In genomic region chr17:51371732-51372151, GRCh38 we compare ENCODE assay signal across 9 cellular contexts.
A peak's percentile ranks its signal among the peaks of the same experiment; 100 is the strongest.
DNase-seq lines count a peak whose midpoint lies in the region; ATAC-seq and TF ChIP-seq lines count a peak whose summit lies in the region.
"Had no signal": no experiment of that assay in that cellular context is flagged by ENCODE, and none has a peak within 500 bp of the region (broad histone marks: within the 10 kb centered on the region; RNA-seq: fewer than 3 reads in every experiment).

No MANE protein-coding gene starts in this region.

- H3K4me1 ChIP-seq in SK-N-SH (ENCODE audit: control insufficient read depth in 1 of 2, insufficient read depth in 2 of 2, low read depth in 1 of 2, low read length in 1 of 2): peaks cover 0 to 16% of the 10 kb centered on the region in 2 experiments; a peak in 1 of 4 replicates

- POLR2A ChIA-PET in SK-N-SH (lab: Yijun Ruan, JAX): no interaction called here

- TF ChIP-seq RAD21 in SK-N-SH (IDR thresholded peaks at IDR 0.05; ENCODE audit: low read length): peak; percentile 100

- H3K27me3 ChIP-seq in SK-N-SH (ENCODE audit: insufficient read depth): no peaks in the 10 kb centered on the region

- TF ChIP-seq CTCF in LNCaP clone FGC (IDR thresholded peaks at IDR 0.05; ENCODE audit: control insufficient read depth, extremely low read depth, insufficient read depth): peak; percentile 97
- peak; percentile 57 for TF ChIP-seq CTCF in SK-N-SH (IDR thresholded peaks at IDR 0.05)
- peak; percentile 88 for TF ChIP-seq CTCF in brain (conservative IDR thresholded peaks at IDR 0.05)

- H3K27ac Mint-ChIP-seq in brain: peak overlapping the region; percentile 16 to 93 (median 86)

- no peaks in the 10 kb centered on the region for H3K9me2 ChIP-seq in SK-N-SH

- peak overlapping the region in 1 of 2 experiments; percentile 4; a peak in 1 of 4 replicates for H3K27ac ChIP-seq in SK-N-SH (ENCODE audit: low read depth in 2 of 2, low read length in 1 of 2)

- H3F3A ChIP-seq in SK-N-SH (replicated peaks; ENCODE audit: insufficient read depth): no peaks in the 10 kb centered on the region

- H3K36me3 Mint-ChIP-seq in brain: no peaks in the 10 kb centered on the region
- H3K36me3 Mint-ChIP-seq: CD8-positive, alpha-beta memory T cell had no signal

- no peaks in the 10 kb centered on the region for H3K36me3 ChIP-seq in SK-N-SH (replicated peaks in 1 of 2; ENCODE audit: control insufficient read depth in 1 of 2, insufficient read depth in 2 of 2, low read length in 1 of 2)

- no peaks in the 10 kb centered on the region for H4K20me1 ChIP-seq in SK-N-SH (ENCODE audit: insufficient read depth)

- no peak for TF ChIP-seq EP300 in SK-N-SH (IDR thresholded peaks at IDR 0.05; ENCODE audit: borderline replicate concordance in 1 of 2, low read depth in 1 of 2, low read length in 1 of 2)

- peaks cover 28% of the 10 kb centered on the region for H3K4me1 Mint-ChIP-seq in brain

- H3K27me3 Mint-ChIP-seq in brain: peaks cover 15% of the 10 kb centered on the region

- no peak overlapping the region for H3K9ac ChIP-seq in SK-N-SH

- peak overlapping the region; percentile 88 for H2AFZ ChIP-seq in SK-N-SH (ENCODE audit: low read depth)

- H3K4me2 ChIP-seq in SK-N-SH: 0 out of 2 replicates have a peak overlapping the region, but pooled peaks have one; percentile 45

- CTCF ChIA-PET in SK-N-SH (lab: Yijun Ruan, JAX): interaction anchor here (0.6 to 4.6 kb wide), 113 partner anchors 9 to 1797 kb away, joined by 3 to 88 read pairs (median 4); partner anchors contain the start of gene NME2

- no peaks in the 10 kb centered on the region for H3K9me3 ChIP-seq in SK-N-SH

- H3K79me2 ChIP-seq in SK-N-SH (ENCODE audit: insufficient read depth): no peaks in the 10 kb centered on the region

- WGBS in SK-N-SH (ENCODE audit: low lambda C conversion rate): 26% methylated on average over 5 of the region's 5 CpGs

- H3K9me3 Mint-ChIP-seq in brain: no peaks in the 10 kb centered on the region

- no peak for ATAC-seq in GM18511 (IDR thresholded peaks at IDR 0.05; ENCODE audit: unreplicated experiment)

- peak overlapping the region; percentile 8 to 51 (median 22) for H3K4me3 Mint-ChIP-seq in brain
- H3K4me3 Mint-ChIP-seq: CD8-positive, alpha-beta memory T cell had no signal

- H3K4me3 ChIP-seq in LNCaP clone FGC (ENCODE audit: low read depth, low read length) (peak overlapping the region; percentile 41; the same call in 1 of the 2 replicates), SK-N-SH (ENCODE audit: low read depth in 2 of 2, low read length in 1 of 2) (peak overlapping the region in 1 of 2 experiments; percentile 10; a peak in 1 of 4 replicates)

- peak; percentile 50 for DNase-seq in NCI-H146 (lab: John Stamatoyannopoulos, UW)
- no peak for DNase-seq in NCI-H146 treated with DMSO at 0.1 percent for 48 hours (lab: John Stamatoyannopoulos, UW; ENCODE audit: unreplicated experiment)
- peak; percentile 25 for DNase-seq in LNCaP clone FGC (ENCODE audit: low read depth)
- DNase-seq in SK-N-SH: peak; percentile 85
- peak; percentile 84 for DNase-seq in iPS-NIHi11 (ENCODE audit: low spot score)
- peak; percentile 53 for DNase-seq in stimulated activated CD4-positive, alpha-beta T cell treated with anti-CD3 and anti-CD28 coated beads, Interleukin-4, amount 100 ng/mL, for 24 hours

TF ChIP-seq in SK-N-SH, 30 proteins besides CTCF, POLR2A, EP300 and RAD21:
- no peak for TF ChIP-seq FOSL2 (IDR thresholded peaks at IDR 0.05; ENCODE audit: borderline replicate concordance, low read depth)
- TF ChIP-seq PBX3 (IDR thresholded peaks at IDR 0.05): no peak
- no peak for TF ChIP-seq POLR2AphosphoS5 (IDR thresholded peaks at IDR 0.05; ENCODE audit: low read depth, low read length)
- no peak for TF ChIP-seq ELF1 (IDR thresholded peaks at IDR 0.05)
- TF ChIP-seq YY1 (IDR thresholded peaks at IDR 0.05; ENCODE audit: low read depth): no peak
- TF ChIP-seq, protein P1, sequence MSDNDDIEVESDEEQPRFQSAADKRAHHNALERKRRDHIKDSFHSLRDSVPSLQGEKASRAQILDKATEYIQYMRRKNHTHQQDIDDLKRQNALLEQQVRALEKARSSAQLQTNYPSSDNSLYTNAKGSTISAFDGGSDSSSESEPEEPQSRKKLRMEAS (IDR thresholded peaks at IDR 0.05; ENCODE audit: low read depth): no peak
- TF ChIP-seq EZH2phosphoT487 (IDR thresholded peaks at IDR 0.05; ENCODE audit: borderline replicate concordance, low read depth): no peak
- no peak for TF ChIP-seq MXI1 (IDR thresholded peaks at IDR 0.05; ENCODE audit: low read depth, low read length)
- no peak for TF ChIP-seq GATA2 (CRISPR knock-in tag; IDR thresholded peaks at IDR 0.05)
- TF ChIP-seq CHD2 (IDR thresholded peaks at IDR 0.05; ENCODE audit: low read length, partially characterized antibody): peak; percentile 68
- TF ChIP-seq SMC3 (IDR thresholded peaks at IDR 0.05; ENCODE audit: low read depth, low read length): peak; percentile 92
- no peak for TF ChIP-seq TAF1 (IDR thresholded peaks at IDR 0.05; ENCODE audit: borderline replicate concordance, low read depth, low read length)
- TF ChIP-seq RCOR1 (IDR thresholded peaks at IDR 0.05; ENCODE audit: low read length): peak; percentile 45; the same call in 1 of the 2 replicates
- TF ChIP-seq, protein P2, sequence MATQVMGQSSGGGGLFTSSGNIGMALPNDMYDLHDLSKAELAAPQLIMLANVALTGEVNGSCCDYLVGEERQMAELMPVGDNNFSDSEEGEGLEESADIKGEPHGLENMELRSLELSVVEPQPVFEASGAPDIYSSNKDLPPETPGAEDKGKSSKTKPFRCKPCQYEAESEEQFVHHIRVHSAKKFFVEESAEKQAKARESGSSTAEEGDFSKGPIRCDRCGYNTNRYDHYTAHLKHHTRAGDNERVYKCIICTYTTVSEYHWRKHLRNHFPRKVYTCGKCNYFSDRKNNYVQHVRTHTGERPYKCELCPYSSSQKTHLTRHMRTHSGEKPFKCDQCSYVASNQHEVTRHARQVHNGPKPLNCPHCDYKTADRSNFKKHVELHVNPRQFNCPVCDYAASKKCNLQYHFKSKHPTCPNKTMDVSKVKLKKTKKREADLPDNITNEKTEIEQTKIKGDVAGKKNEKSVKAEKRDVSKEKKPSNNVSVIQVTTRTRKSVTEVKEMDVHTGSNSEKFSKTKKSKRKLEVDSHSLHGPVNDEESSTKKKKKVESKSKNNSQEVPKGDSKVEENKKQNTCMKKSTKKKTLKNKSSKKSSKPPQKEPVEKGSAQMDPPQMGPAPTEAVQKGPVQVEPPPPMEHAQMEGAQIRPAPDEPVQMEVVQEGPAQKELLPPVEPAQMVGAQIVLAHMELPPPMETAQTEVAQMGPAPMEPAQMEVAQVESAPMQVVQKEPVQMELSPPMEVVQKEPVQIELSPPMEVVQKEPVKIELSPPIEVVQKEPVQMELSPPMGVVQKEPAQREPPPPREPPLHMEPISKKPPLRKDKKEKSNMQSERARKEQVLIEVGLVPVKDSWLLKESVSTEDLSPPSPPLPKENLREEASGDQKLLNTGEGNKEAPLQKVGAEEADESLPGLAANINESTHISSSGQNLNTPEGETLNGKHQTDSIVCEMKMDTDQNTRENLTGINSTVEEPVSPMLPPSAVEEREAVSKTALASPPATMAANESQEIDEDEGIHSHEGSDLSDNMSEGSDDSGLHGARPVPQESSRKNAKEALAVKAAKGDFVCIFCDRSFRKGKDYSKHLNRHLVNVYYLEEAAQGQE (IDR thresholded peaks at IDR 0.05; ENCODE audit: low read depth, low read length): no peak
- TF ChIP-seq FOXJ3 (CRISPR knock-in tag; IDR thresholded peaks at IDR 0.05): no peak
- TF ChIP-seq USF1 (IDR thresholded peaks at IDR 0.05; ENCODE audit: borderline replicate concordance, low read depth): no peak
- peak; percentile 67; the same call in 1 of the 2 replicates for TF ChIP-seq RFX5 (IDR thresholded peaks at IDR 0.05; ENCODE audit: low read length)
